25 cellular contexts compared by ENCODE assay signal in the genomic region with DNA sequence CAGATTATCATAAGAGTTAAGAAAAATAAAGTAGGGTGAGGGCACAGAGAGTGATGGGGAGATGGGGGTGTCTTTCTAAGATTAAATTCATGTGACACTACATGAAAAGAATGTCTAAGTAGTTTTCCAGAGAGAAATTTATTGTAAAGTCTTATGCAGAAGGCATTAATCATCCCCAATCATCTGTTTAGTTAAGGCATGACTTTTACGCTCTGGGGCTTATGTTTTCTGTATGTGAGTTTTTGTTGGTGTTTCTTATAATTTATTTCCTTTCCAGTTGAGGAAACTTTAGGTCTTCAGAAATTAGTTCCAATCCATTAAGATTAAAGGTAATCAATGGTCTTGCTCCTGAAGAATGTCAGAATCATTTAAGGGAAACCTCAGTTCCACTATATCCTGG.
"Had no signal": no experiment of that assay in that cellular context is flagged by ENCODE, and none has a peak within 500 bp of the region (broad histone marks: within the 10 kb centered on the region; RNA-seq: fewer than 3 reads in every experiment).

No MANE protein-coding gene starts in this region.

- H3K9me3 ChIP-seq: esophagus muscularis mucosa, heart left ventricle, right lobe of liver, stomach, suprapubic skin, tibial nerve had no signal

- H3K4me1 ChIP-seq: esophagus muscularis mucosa, right lobe of liver, suprapubic skin, tibial nerve had no signal

- DNase-seq: activated CD4-positive, alpha-beta T cell treated with anti-CD3 and anti-CD28 coated beads for 48 hours; activated CD8-positive, alpha-beta memory T cell treated with anti-CD3 and anti-CD28 coated beads, Interleukin-2, amount 10 ng/mL, durations not matched to agents 7 days and 5 days; activated CD8-positive, alpha-beta T cell treated with anti-CD3 and anti-CD28 coated beads for 36 hours; activated gamma-delta T cell; activated naive CD4-positive, alpha-beta T cell treated with anti-CD3 and anti-CD28 coated beads, Interleukin-2, amount 50 U/mL, for 16 hours; activated naive CD8-positive, alpha-beta T cell treated with anti-CD3 and anti-CD28 coated beads, Interleukin-2, amount 50 U/mL, for 24 hours; activated T-cell treated with anti-CD3 and anti-CD28 coated beads for 4 hours; caudate nucleus; effector memory CD8-positive, alpha-beta T cell; heart left ventricle; occipital lobe; right lobe of liver; stimulated activated CD4-positive, alpha-beta T cell treated with anti-CD3 and anti-CD28 coated beads, Interleukin-1b, Interleukin-23, amount 100 ng/mL, for 48 hours had no signal

- ATAC-seq: activated CD8-positive, alpha-beta memory T cell treated with anti-CD3 and anti-CD28 coated beads, Interleukin-2, amount 10 ng/mL, durations not matched to agents 7 days and 5 days; activated CD8-positive, alpha-beta T cell treated with anti-CD3 and anti-CD28 coated beads for 36 hours; activated naive CD8-positive, alpha-beta T cell treated with anti-CD3 and anti-CD28 coated beads, Interleukin-2, amount 50 U/mL, for 24 hours; effector memory CD8-positive, alpha-beta T cell; heart left ventricle; left lobe of liver; natural killer cell treated with Interleukin-12 subunit alpha and Interleukin-12 subunit beta and Interleukin-15 and Interleukin-18, amount 100 ng/mL, for 72 hours; right lobe of liver; stimulated activated effector memory CD8-positive, alpha-beta T cell treated with anti-CD3 and anti-CD28 coated beads, Interleukin-12 subunit alpha, Interleukin-12 subunit beta, amount 100 ng/mL, for 72 hours had no signal

- H3K36me3 Mint-ChIP-seq: activated CD8-positive, alpha-beta memory T cell treated with anti-CD3 and anti-CD28 coated beads, Interleukin-2, amount 10 ng/mL, durations not matched to agents 7 days and 5 days; brain; natural killer cell treated with Interleukin-12 subunit alpha and Interleukin-12 subunit beta and Interleukin-15 and Interleukin-18, amount 100 ng/mL, for 72 hours; stimulated activated effector memory CD8-positive, alpha-beta T cell treated with anti-CD3 and anti-CD28 coated beads, Interleukin-12 subunit alpha, Interleukin-12 subunit beta, amount 100 ng/mL, for 72 hours had no signal

- H3K27me3 Mint-ChIP-seq: activated CD8-positive, alpha-beta memory T cell treated with anti-CD3 and anti-CD28 coated beads, Interleukin-2, amount 10 ng/mL, durations not matched to agents 7 days and 5 days; activated CD8-positive, alpha-beta T cell treated with anti-CD3 and anti-CD28 coated beads for 36 hours; activated naive CD8-positive, alpha-beta T cell treated with anti-CD3 and anti-CD28 coated beads, Interleukin-2, amount 50 U/mL, for 24 hours; brain; effector memory CD8-positive, alpha-beta T cell; natural killer cell treated with Interleukin-12 subunit alpha and Interleukin-12 subunit beta and Interleukin-15 and Interleukin-18, amount 100 ng/mL, for 72 hours had no signal

- H3K9me3 Mint-ChIP-seq: activated CD8-positive, alpha-beta T cell treated with anti-CD3 and anti-CD28 coated beads for 36 hours; activated naive CD8-positive, alpha-beta T cell treated with anti-CD3 and anti-CD28 coated beads, Interleukin-2, amount 50 U/mL, for 24 hours; activated T-helper 1 cell treated with anti-CD3 and anti-CD28 coated beads, Interleukin-12 subunit alpha, Interleukin-12 subunit beta, Interleukin-2, Interleukin-4 antibody, amounts not matched to agents 30 ng/mL and 10 ng/mL and 1 ng/mL, durations not matched to agents 14 hours and 24 hours and 36 hours; brain; dendritic cell treated with granulocyte-macrophage colony-stimulating factor and Interleukin-4, amounts not matched to agents 40 ng/mL and 50 ng/mL, for 4 days; natural killer cell treated with Interleukin-12 subunit alpha and Interleukin-12 subunit beta and Interleukin-15 and Interleukin-18, amount 100 ng/mL, for 72 hours; stimulated activated effector memory CD8-positive, alpha-beta T cell treated with anti-CD3 and anti-CD28 coated beads, Interleukin-12 subunit alpha, Interleukin-12 subunit beta, amount 100 ng/mL, for 72 hours had no signal

- FAIRE-seq: endothelial cell of umbilical vein had no signal

- H3K27me3 ChIP-seq: esophagus muscularis mucosa, heart left ventricle, right lobe of liver, stomach, suprapubic skin, tibial nerve had no signal

- H3K4me1 Mint-ChIP-seq: activated CD8-positive, alpha-beta memory T cell treated with anti-CD3 and anti-CD28 coated beads, Interleukin-2, amount 10 ng/mL, durations not matched to agents 7 days and 5 days; activated naive CD8-positive, alpha-beta T cell treated with anti-CD3 and anti-CD28 coated beads, Interleukin-2, amount 50 U/mL, for 24 hours; stimulated activated effector memory CD8-positive, alpha-beta T cell treated with anti-CD3 and anti-CD28 coated beads, Interleukin-12 subunit alpha, Interleukin-12 subunit beta, amount 100 ng/mL, for 72 hours had no signal

- H3K27ac ChIP-seq: esophagus muscularis mucosa, heart left ventricle, right lobe of liver, skin epidermis, stomach, suprapubic skin, tibial nerve had no signal

- H3K4me3 ChIP-seq: esophagus muscularis mucosa, heart left ventricle, right lobe of liver, skin epidermis, stomach, suprapubic skin, tibial nerve had no signal

- H3K36me3 ChIP-seq: esophagus muscularis mucosa, heart left ventricle, right lobe of liver, stomach, suprapubic skin, tibial nerve had no signal

- H3K4me3 Mint-ChIP-seq: activated CD8-positive, alpha-beta memory T cell treated with anti-CD3 and anti-CD28 coated beads, Interleukin-2, amount 10 ng/mL, durations not matched to agents 7 days and 5 days; activated CD8-positive, alpha-beta T cell treated with anti-CD3 and anti-CD28 coated beads for 36 hours; activated naive CD8-positive, alpha-beta T cell treated with anti-CD3 and anti-CD28 coated beads, Interleukin-2, amount 50 U/mL, for 24 hours; activated T-helper 1 cell treated with anti-CD3 and anti-CD28 coated beads, Interleukin-12 subunit alpha, Interleukin-12 subunit beta, Interleukin-2, Interleukin-4 antibody, amounts not matched to agents 30 ng/mL and 10 ng/mL and 1 ng/mL, durations not matched to agents 14 hours and 24 hours and 36 hours; dendritic cell treated with granulocyte-macrophage colony-stimulating factor and Interleukin-4, amounts not matched to agents 40 ng/mL and 50 ng/mL, for 4 days; effector memory CD8-positive, alpha-beta T cell; natural killer cell treated with Interleukin-12 subunit alpha and Interleukin-12 subunit beta and Interleukin-15 and Interleukin-18, amount 100 ng/mL, for 72 hours; stimulated activated effector memory CD8-positive, alpha-beta T cell treated with anti-CD3 and anti-CD28 coated beads, Interleukin-12 subunit alpha, Interleukin-12 subunit beta, amount 100 ng/mL, for 72 hours had no signal

- H3K27ac Mint-ChIP-seq: activated CD8-positive, alpha-beta memory T cell treated with anti-CD3 and anti-CD28 coated beads, Interleukin-2, amount 10 ng/mL, durations not matched to agents 7 days and 5 days; activated CD8-positive, alpha-beta T cell treated with anti-CD3 and anti-CD28 coated beads for 36 hours; activated naive CD8-positive, alpha-beta T cell treated with anti-CD3 and anti-CD28 coated beads, Interleukin-2, amount 50 U/mL, for 24 hours; activated T-helper 1 cell treated with anti-CD3 and anti-CD28 coated beads, Interleukin-12 subunit alpha, Interleukin-12 subunit beta, Interleukin-2, Interleukin-4 antibody, amounts not matched to agents 30 ng/mL and 10 ng/mL and 1 ng/mL, durations not matched to agents 14 hours and 24 hours and 36 hours; dendritic cell treated with granulocyte-macrophage colony-stimulating factor and Interleukin-4, amounts not matched to agents 40 ng/mL and 50 ng/mL, for 4 days; effector memory CD8-positive, alpha-beta T cell; natural killer cell treated with Interleukin-12 subunit alpha and Interleukin-12 subunit beta and Interleukin-15 and Interleukin-18, amount 100 ng/mL, for 72 hours; stimulated activated effector memory CD8-positive, alpha-beta T cell treated with anti-CD3 and anti-CD28 coated beads, Interleukin-12 subunit alpha, Interleukin-12 subunit beta, amount 100 ng/mL, for 72 hours had no signal
